1 cellular context compared by ENCODE assay signal in genomic region chr10:119650692-119651513, GRCh38.
A peak's percentile ranks its signal among the peaks of the same experiment; 100 is the strongest.
TF ChIP-seq lines count a peak whose summit lies in the region.

Gene BAG3 (plus strand): TSS chr10:119651380. CDS start chr10:119651676, 296 bp downstream.

TF ChIP-seq in K562, 482 proteins besides CTCF, POLR2A, EP300 and RAD21 (continued from another document and continues in another):
- TF ChIP-seq, protein P1, sequence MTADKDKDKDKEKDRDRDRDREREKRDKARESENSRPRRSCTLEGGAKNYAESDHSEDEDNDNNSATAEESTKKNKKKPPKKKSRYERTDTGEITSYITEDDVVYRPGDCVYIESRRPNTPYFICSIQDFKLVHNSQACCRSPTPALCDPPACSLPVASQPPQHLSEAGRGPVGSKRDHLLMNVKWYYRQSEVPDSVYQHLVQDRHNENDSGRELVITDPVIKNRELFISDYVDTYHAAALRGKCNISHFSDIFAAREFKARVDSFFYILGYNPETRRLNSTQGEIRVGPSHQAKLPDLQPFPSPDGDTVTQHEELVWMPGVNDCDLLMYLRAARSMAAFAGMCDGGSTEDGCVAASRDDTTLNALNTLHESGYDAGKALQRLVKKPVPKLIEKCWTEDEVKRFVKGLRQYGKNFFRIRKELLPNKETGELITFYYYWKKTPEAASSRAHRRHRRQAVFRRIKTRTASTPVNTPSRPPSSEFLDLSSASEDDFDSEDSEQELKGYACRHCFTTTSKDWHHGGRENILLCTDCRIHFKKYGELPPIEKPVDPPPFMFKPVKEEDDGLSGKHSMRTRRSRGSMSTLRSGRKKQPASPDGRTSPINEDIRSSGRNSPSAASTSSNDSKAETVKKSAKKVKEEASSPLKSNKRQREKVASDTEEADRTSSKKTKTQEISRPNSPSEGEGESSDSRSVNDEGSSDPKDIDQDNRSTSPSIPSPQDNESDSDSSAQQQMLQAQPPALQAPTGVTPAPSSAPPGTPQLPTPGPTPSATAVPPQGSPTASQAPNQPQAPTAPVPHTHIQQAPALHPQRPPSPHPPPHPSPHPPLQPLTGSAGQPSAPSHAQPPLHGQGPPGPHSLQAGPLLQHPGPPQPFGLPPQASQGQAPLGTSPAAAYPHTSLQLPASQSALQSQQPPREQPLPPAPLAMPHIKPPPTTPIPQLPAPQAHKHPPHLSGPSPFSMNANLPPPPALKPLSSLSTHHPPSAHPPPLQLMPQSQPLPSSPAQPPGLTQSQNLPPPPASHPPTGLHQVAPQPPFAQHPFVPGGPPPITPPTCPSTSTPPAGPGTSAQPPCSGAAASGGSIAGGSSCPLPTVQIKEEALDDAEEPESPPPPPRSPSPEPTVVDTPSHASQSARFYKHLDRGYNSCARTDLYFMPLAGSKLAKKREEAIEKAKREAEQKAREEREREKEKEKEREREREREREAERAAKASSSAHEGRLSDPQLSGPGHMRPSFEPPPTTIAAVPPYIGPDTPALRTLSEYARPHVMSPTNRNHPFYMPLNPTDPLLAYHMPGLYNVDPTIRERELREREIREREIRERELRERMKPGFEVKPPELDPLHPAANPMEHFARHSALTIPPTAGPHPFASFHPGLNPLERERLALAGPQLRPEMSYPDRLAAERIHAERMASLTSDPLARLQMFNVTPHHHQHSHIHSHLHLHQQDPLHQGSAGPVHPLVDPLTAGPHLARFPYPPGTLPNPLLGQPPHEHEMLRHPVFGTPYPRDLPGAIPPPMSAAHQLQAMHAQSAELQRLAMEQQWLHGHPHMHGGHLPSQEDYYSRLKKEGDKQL (CRISPR knock-in tag; IDR thresholded peaks at IDR 0.05; ENCODE audit: borderline replicate concordance), result no peak
- TF ChIP-seq SAP30 (IDR thresholded peaks at IDR 0.05; ENCODE audit: borderline replicate concordance, insufficient read depth, low read depth, low read length, poor library complexity, severe bottlenecking) (no peak), EZH2 (IDR thresholded peaks at IDR 0.05; ENCODE audit: borderline replicate concordance, low read depth, low read length) (no peak), FOSL1 (tag; conservative IDR thresholded peaks at IDR 0.05) (peak; percentile 84), CBX1 (IDR thresholded peaks at IDR 0.05; ENCODE audit: low read depth) (no peak; the same call in 1 of the 2 replicates), ZNF239 (CRISPR knock-in tag; IDR thresholded peaks at IDR 0.05) (no peak), RBM25 (IDR thresholded peaks at IDR 0.05; ENCODE audit: low read depth, low read length, severe bottlenecking) (no peak), SOX6 (IDR thresholded peaks at IDR 0.05) (peak; percentile 31; the same call in 1 of the 2 replicates), CREBBP (IDR thresholded peaks at IDR 0.05; ENCODE audit: low read depth, low read length) (no peak), SMAD3 (CRISPR knock-in tag; conservative IDR thresholded peaks at IDR 0.05) (no peak), REST (CRISPR knock-in tag; IDR thresholded peaks at IDR 0.05; ENCODE audit: low read depth) (no peak), TFE3 (CRISPR knock-in tag; IDR thresholded peaks at IDR 0.05) (no peak), KDM1A (IDR thresholded peaks at IDR 0.05) (peak; percentile 18 to 36; a peak in 1 of 4 replicates), ZNF79 (CRISPR knock-in tag; IDR thresholded peaks at IDR 0.05; ENCODE audit: low read depth) (no peak), SMARCA4 (IDR thresholded peaks at IDR 0.05) (no peak), KAT7 (CRISPR knock-in tag; IDR thresholded peaks at IDR 0.05; ENCODE audit: borderline replicate concordance) (no peak), HNRNPUL1 (IDR thresholded peaks at IDR 0.05; ENCODE audit: low read length) (no peak), KAT8 (IDR thresholded peaks at IDR 0.05; ENCODE audit: low read depth) (no peak), MBD2 (IDR thresholded peaks at IDR 0.05; ENCODE audit: borderline replicate concordance, low read depth) (peak; percentile 30; the same call in 1 of the 2 replicates), ZZZ3 (IDR thresholded peaks at IDR 0.05) (no peak), ZNF165 (CRISPR knock-in tag; IDR thresholded peaks at IDR 0.05; ENCODE audit: borderline replicate concordance) (no peak), TOE1 (IDR thresholded peaks at IDR 0.05; ENCODE audit: borderline replicate concordance) (no peak), TOE1 (CRISPR knock-in tag; IDR thresholded peaks at IDR 0.05; ENCODE audit: borderline replicate concordance, low read depth) (no peak), TARDBP (IDR thresholded peaks at IDR 0.05) (no peak), ZNF57 (CRISPR knock-in tag; IDR thresholded peaks at IDR 0.05) (no peak), HNRNPLL (IDR thresholded peaks at IDR 0.05; ENCODE audit: low read depth, low read length, poor library complexity, severe bottlenecking) (no peak), BHLHE40 (IDR thresholded peaks at IDR 0.05; ENCODE audit: low read length) (no peak), ZNF551 (CRISPR knock-in tag; IDR thresholded peaks at IDR 0.05) (no peak), ZNF354B (CRISPR knock-in tag; IDR thresholded peaks at IDR 0.05) (no peak), EGR1 (conservative IDR thresholded peaks at IDR 0.05) (0 out of 2 replicates have a peak, but pooled peaks have one; percentile 36), ZNF311 (CRISPR knock-in tag; IDR thresholded peaks at IDR 0.05) (no peak), TAF1 (IDR thresholded peaks at IDR 0.05; ENCODE audit: control insufficient read depth, extremely low read depth, insufficient read depth, low read length, severe bottlenecking) (peak; percentile 88), NR3C1 (CRISPR knock-in tag; IDR thresholded peaks at IDR 0.05) (no peak), RBBP5 (IDR thresholded peaks at IDR 0.05; ENCODE audit: borderline replicate concordance, insufficient read depth, low read length, poor library complexity, severe bottlenecking) (peak; percentile 21), XRCC3 (IDR thresholded peaks at IDR 0.05) (no peak), ZNF583 (CRISPR knock-in tag; IDR thresholded peaks at IDR 0.05) (no peak), MAZ (CRISPR knock-in tag; conservative IDR thresholded peaks at IDR 0.05 in 1 of 2, IDR thresholded peaks at IDR 0.05 in 1 of 2) (peak in 1 of 2 experiments; percentile 64; a peak in 2 of 4 replicates), BRCA1 (IDR thresholded peaks at IDR 0.05) (no peak), BRCA1 (CRISPR knock-in tag; IDR thresholded peaks at IDR 0.05) (no peak), TEAD4 (IDR thresholded peaks at IDR 0.05; ENCODE audit: low read length) (no peak), TEAD4 (CRISPR knock-in tag; IDR thresholded peaks at IDR 0.05; ENCODE audit: borderline replicate concordance) (no peak), TBL1XR1 (IDR thresholded peaks at IDR 0.05; ENCODE audit: low read length in 2 of 2) (no peak), E4F1 (CRISPR knock-in tag; IDR thresholded peaks at IDR 0.05; ENCODE audit: borderline replicate concordance) (no peak), ZKSCAN1 (IDR thresholded peaks at IDR 0.05; ENCODE audit: low read depth, low read length) (no peak), ZBTB17 (CRISPR knock-in tag; IDR thresholded peaks at IDR 0.05) (no peak), SREBF1 (IDR thresholded peaks at IDR 0.05; ENCODE audit: borderline replicate concordance, low read depth, low read length) (no peak), RBM34 (IDR thresholded peaks at IDR 0.05; ENCODE audit: borderline replicate concordance, insufficient read depth, low read length) (no peak), FOXP1 (CRISPR knock-in tag; IDR thresholded peaks at IDR 0.05) (no peak), RFX7 (CRISPR knock-in tag; IDR thresholded peaks at IDR 0.05) (no peak), RBM39 (optimal IDR thresholded peaks at IDR 0.05; ENCODE audit: low read depth, low read length) (no peak), SAFB (IDR thresholded peaks at IDR 0.05; ENCODE audit: borderline replicate concordance, low read depth, low read length) (no peak), TEAD1 (CRISPR knock-in tag; IDR thresholded peaks at IDR 0.05) (no peak), ZNF655 (CRISPR knock-in tag; IDR thresholded peaks at IDR 0.05) (no peak), ATF4 (CRISPR knock-in tag; IDR thresholded peaks at IDR 0.05) (no peak), CEBPB (tag; IDR thresholded peaks at IDR 0.05) (no peak)
- TF ChIP-seq, protein P2, sequence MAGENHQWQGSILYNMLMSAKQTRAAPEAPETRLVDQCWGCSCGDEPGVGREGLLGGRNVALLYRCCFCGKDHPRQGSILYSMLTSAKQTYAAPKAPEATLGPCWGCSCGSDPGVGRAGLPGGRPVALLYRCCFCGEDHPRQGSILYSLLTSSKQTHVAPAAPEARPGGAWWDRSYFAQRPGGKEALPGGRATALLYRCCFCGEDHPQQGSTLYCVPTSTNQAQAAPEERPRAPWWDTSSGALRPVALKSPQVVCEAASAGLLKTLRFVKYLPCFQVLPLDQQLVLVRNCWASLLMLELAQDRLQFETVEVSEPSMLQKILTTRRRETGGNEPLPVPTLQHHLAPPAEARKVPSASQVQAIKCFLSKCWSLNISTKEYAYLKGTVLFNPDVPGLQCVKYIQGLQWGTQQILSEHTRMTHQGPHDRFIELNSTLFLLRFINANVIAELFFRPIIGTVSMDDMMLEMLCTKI (IDR thresholded peaks at IDR 0.05; ENCODE audit: partially characterized antibody), result no peak
- TF ChIP-seq, protein P3, sequence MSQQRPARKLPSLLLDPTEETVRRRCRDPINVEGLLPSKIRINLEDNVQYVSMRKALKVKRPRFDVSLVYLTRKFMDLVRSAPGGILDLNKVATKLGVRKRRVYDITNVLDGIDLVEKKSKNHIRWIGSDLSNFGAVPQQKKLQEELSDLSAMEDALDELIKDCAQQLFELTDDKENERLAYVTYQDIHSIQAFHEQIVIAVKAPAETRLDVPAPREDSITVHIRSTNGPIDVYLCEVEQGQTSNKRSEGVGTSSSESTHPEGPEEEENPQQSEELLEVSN (IDR thresholded peaks at IDR 0.05; ENCODE audit: borderline replicate concordance in 1 of 2, extremely low read depth in 1 of 2, insufficient read depth in 1 of 2, insufficient read length in 1 of 2, low read depth in 1 of 2, low read length in 1 of 2, poor library complexity in 1 of 2, severe bottlenecking in 1 of 2), result peak; percentile 7 to 77
